ENCODE assay signal across 20 cellular contexts in genomic region chr18:49343179-49343578, GRCh38.
"Had no signal": no experiment of that assay in that cellular context is flagged by ENCODE, and none has a peak within 500 bp of the region (broad histone marks: within the 10 kb centered on the region; RNA-seq: fewer than 3 reads in every experiment).

No MANE protein-coding gene starts in this region.

- H3K9me3 ChIP-seq: colonic mucosa, esophagus muscularis mucosa, gastrocnemius medialis, gastroesophageal sphincter, heart left ventricle, heart right ventricle had no signal

- H3K27ac ChIP-seq: colonic mucosa, coronary artery, dorsolateral prefrontal cortex, esophagus muscularis mucosa, foreskin keratinocyte, gastrocnemius medialis, gastroesophageal sphincter, heart left ventricle, heart right ventricle, hepatocyte had no signal

- H3K27me3 ChIP-seq: colonic mucosa, dorsolateral prefrontal cortex, esophagus muscularis mucosa, foreskin keratinocyte, gastrocnemius medialis, gastroesophageal sphincter, heart left ventricle, heart right ventricle, hepatocyte had no signal

- H3K4me3 ChIP-seq: colonic mucosa, coronary artery, dorsolateral prefrontal cortex, esophagus muscularis mucosa, gastrocnemius medialis, gastroesophageal sphincter, heart left ventricle, heart right ventricle, hepatocyte had no signal

- H3K4me1 ChIP-seq: colonic mucosa had no signal

- DNase-seq: colonic mucosa; cortex of kidney; dermis blood vessel endothelial cell; dorsolateral prefrontal cortex; effector CD4-positive, alpha-beta T cell; effector CD8-positive, alpha-beta T cell; effector memory CD4-positive, alpha-beta T cell; effector memory CD8-positive, alpha-beta T cell; endodermal cell; erythroblast; gastrocnemius medialis; glutamatergic neuron; head of caudate nucleus; heart left ventricle; heart right ventricle had no signal

- H3K36me3 ChIP-seq: colonic mucosa, esophagus muscularis mucosa, gastrocnemius medialis, gastroesophageal sphincter, heart left ventricle, heart right ventricle had no signal
